Comparison of ENCODE assay signal across 1 cellular context in the genomic region with DNA sequence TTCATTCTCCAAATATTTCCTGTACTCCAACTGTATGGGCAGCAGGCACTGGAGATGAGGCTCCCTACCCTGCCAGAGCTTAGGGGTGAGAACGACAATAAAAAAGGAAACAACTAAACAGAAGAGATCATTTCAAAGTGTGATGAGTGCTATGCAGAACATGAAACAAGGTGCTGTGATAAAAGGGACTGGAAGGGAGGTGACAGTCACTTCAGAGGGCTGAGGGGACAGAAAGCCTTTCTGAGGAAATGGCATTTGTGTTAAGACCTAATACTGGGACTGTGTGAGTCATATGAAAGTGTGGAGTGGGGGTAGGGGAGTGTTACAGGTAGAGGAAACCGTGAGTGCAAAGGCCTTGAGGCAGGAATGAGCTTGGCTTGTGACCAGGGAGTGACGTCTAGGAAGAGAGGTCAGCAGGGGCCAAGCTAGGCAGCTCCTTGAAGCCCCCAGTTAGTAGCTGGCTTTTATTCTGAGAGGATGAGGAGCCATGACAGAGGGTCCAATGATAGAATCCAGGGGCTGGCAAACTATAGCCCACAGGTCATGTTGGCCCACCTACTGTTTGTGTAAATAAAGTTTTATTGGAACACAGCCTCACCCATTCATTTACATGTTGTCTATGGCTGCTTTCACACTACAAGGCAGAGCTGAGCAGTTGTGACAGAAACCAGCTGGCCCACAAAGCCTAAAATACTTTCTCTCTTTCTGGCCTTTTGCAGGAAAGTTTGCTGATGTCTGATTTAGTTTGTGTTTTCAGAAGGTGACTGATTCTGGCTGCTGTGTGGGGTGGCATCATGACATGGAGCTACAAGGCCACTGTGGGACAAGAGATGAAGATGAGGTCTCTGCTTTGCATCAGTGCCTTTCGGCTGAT.
TF ChIP-seq lines count a peak whose summit lies in the region.

No MANE protein-coding gene starts in this region.

TF ChIP-seq in K562, 482 proteins besides CTCF, POLR2A, EP300 and RAD21 (continued from another document and continues in another):
- TF ChIP-seq, protein P1, sequence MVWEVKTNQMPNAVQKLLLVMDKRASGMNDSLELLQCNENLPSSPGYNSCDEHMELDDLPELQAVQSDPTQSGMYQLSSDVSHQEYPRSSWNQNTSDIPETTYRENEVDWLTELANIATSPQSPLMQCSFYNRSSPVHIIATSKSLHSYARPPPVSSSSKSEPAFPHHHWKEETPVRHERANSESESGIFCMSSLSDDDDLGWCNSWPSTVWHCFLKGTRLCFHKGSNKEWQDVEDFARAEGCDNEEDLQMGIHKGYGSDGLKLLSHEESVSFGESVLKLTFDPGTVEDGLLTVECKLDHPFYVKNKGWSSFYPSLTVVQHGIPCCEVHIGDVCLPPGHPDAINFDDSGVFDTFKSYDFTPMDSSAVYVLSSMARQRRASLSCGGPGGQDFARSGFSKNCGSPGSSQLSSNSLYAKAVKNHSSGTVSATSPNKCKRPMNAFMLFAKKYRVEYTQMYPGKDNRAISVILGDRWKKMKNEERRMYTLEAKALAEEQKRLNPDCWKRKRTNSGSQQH (CRISPR knock-in tag; IDR thresholded peaks at IDR 0.05): peak; percentile 72; the same call in 1 of the 2 replicates
- TF ChIP-seq, protein P2, sequence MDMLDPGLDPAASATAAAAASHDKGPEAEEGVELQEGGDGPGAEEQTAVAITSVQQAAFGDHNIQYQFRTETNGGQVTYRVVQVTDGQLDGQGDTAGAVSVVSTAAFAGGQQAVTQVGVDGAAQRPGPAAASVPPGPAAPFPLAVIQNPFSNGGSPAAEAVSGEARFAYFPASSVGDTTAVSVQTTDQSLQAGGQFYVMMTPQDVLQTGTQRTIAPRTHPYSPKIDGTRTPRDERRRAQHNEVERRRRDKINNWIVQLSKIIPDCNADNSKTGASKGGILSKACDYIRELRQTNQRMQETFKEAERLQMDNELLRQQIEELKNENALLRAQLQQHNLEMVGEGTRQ (CRISPR knock-in tag; IDR thresholded peaks at IDR 0.05): no peak
- TF ChIP-seq SIRT6 (IDR thresholded peaks at IDR 0.05; ENCODE audit: low read depth, low read length) (no peak), SRSF1 (IDR thresholded peaks at IDR 0.05; ENCODE audit: low read depth, low read length) (no peak), POU5F1 (IDR thresholded peaks at IDR 0.05; ENCODE audit: borderline replicate concordance, low read depth, low read length, partially characterized antibody) (no peak), BRD9 (IDR thresholded peaks at IDR 0.05; ENCODE audit: low read depth, partially characterized antibody) (no peak), SETDB1 (IDR thresholded peaks at IDR 0.05; ENCODE audit: low read length) (no peak), DNMT1 (IDR thresholded peaks at IDR 0.05) (no peak), ZNF408 (CRISPR knock-in tag; IDR thresholded peaks at IDR 0.05; ENCODE audit: low read depth) (no peak), NCOA2 (IDR thresholded peaks at IDR 0.05; ENCODE audit: partially characterized antibody in 2 of 2) (no peak), NRF1 (conservative IDR thresholded peaks at IDR 0.05 in 1 of 2, IDR thresholded peaks at IDR 0.05 in 1 of 2) (no peak), NFRKB (IDR thresholded peaks at IDR 0.05; ENCODE audit: low read depth) (peak; percentile 43), DPF2 (IDR thresholded peaks at IDR 0.05) (no peak), ZNF12 (CRISPR knock-in tag; IDR thresholded peaks at IDR 0.05) (no peak), POLR3A (IDR thresholded peaks at IDR 0.05; ENCODE audit: borderline replicate concordance, extremely low read depth, insufficient read depth, insufficient read length) (no peak), TEAD4 (IDR thresholded peaks at IDR 0.05; ENCODE audit: low read length) (no peak), TEAD4 (CRISPR knock-in tag; IDR thresholded peaks at IDR 0.05; ENCODE audit: borderline replicate concordance) (no peak), ZBTB7A (IDR thresholded peaks at IDR 0.05; ENCODE audit: borderline replicate concordance, control insufficient read depth, low read depth, low read length) (no peak), CXXC5 (CRISPR knock-in tag; IDR thresholded peaks at IDR 0.05) (peak; percentile 13; the same call in 1 of the 2 replicates), PHF8 (IDR thresholded peaks at IDR 0.05; ENCODE audit: borderline replicate concordance, low read length) (no peak), RBM17 (IDR thresholded peaks at IDR 0.05; ENCODE audit: borderline replicate concordance, low read depth, low read length) (no peak), SMAD4 (CRISPR knock-in tag; conservative IDR thresholded peaks at IDR 0.05) (0 out of 2 replicates have a peak, but pooled peaks have one; percentile 41)
- TF ChIP-seq, protein P3, sequence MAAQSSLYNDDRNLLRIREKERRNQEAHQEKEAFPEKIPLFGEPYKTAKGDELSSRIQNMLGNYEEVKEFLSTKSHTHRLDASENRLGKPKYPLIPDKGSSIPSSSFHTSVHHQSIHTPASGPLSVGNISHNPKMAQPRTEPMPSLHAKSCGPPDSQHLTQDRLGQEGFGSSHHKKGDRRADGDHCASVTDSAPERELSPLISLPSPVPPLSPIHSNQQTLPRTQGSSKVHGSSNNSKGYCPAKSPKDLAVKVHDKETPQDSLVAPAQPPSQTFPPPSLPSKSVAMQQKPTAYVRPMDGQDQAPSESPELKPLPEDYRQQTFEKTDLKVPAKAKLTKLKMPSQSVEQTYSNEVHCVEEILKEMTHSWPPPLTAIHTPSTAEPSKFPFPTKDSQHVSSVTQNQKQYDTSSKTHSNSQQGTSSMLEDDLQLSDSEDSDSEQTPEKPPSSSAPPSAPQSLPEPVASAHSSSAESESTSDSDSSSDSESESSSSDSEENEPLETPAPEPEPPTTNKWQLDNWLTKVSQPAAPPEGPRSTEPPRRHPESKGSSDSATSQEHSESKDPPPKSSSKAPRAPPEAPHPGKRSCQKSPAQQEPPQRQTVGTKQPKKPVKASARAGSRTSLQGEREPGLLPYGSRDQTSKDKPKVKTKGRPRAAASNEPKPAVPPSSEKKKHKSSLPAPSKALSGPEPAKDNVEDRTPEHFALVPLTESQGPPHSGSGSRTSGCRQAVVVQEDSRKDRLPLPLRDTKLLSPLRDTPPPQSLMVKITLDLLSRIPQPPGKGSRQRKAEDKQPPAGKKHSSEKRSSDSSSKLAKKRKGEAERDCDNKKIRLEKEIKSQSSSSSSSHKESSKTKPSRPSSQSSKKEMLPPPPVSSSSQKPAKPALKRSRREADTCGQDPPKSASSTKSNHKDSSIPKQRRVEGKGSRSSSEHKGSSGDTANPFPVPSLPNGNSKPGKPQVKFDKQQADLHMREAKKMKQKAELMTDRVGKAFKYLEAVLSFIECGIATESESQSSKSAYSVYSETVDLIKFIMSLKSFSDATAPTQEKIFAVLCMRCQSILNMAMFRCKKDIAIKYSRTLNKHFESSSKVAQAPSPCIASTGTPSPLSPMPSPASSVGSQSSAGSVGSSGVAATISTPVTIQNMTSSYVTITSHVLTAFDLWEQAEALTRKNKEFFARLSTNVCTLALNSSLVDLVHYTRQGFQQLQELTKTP (IDR thresholded peaks at IDR 0.05; ENCODE audit: low read depth in 1 of 2, partially characterized antibody in 2 of 2): no peak
- TF ChIP-seq, protein P4, sequence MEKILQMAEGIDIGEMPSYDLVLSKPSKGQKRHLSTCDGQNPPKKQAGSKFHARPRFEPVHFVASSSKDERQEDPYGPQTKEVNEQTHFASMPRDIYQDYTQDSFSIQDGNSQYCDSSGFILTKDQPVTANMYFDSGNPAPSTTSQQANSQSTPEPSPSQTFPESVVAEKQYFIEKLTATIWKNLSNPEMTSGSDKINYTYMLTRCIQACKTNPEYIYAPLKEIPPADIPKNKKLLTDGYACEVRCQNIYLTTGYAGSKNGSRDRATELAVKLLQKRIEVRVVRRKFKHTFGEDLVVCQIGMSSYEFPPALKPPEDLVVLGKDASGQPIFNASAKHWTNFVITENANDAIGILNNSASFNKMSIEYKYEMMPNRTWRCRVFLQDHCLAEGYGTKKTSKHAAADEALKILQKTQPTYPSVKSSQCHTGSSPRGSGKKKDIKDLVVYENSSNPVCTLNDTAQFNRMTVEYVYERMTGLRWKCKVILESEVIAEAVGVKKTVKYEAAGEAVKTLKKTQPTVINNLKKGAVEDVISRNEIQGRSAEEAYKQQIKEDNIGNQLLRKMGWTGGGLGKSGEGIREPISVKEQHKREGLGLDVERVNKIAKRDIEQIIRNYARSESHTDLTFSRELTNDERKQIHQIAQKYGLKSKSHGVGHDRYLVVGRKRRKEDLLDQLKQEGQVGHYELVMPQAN (IDR thresholded peaks at IDR 0.05; ENCODE audit: borderline replicate concordance): no peak
- TF ChIP-seq, protein P5, sequence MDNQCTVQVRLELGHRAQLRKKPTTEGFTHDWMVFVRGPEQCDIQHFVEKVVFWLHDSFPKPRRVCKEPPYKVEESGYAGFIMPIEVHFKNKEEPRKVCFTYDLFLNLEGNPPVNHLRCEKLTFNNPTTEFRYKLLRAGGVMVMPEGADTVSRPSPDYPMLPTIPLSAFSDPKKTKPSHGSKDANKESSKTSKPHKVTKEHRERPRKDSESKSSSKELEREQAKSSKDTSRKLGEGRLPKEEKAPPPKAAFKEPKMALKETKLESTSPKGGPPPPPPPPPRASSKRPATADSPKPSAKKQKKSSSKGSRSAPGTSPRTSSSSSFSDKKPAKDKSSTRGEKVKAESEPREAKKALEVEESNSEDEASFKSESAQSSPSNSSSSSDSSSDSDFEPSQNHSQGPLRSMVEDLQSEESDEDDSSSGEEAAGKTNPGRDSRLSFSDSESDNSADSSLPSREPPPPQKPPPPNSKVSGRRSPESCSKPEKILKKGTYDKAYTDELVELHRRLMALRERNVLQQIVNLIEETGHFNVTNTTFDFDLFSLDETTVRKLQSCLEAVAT (IDR thresholded peaks at IDR 0.05): no peak
- TF ChIP-seq, protein P6, sequence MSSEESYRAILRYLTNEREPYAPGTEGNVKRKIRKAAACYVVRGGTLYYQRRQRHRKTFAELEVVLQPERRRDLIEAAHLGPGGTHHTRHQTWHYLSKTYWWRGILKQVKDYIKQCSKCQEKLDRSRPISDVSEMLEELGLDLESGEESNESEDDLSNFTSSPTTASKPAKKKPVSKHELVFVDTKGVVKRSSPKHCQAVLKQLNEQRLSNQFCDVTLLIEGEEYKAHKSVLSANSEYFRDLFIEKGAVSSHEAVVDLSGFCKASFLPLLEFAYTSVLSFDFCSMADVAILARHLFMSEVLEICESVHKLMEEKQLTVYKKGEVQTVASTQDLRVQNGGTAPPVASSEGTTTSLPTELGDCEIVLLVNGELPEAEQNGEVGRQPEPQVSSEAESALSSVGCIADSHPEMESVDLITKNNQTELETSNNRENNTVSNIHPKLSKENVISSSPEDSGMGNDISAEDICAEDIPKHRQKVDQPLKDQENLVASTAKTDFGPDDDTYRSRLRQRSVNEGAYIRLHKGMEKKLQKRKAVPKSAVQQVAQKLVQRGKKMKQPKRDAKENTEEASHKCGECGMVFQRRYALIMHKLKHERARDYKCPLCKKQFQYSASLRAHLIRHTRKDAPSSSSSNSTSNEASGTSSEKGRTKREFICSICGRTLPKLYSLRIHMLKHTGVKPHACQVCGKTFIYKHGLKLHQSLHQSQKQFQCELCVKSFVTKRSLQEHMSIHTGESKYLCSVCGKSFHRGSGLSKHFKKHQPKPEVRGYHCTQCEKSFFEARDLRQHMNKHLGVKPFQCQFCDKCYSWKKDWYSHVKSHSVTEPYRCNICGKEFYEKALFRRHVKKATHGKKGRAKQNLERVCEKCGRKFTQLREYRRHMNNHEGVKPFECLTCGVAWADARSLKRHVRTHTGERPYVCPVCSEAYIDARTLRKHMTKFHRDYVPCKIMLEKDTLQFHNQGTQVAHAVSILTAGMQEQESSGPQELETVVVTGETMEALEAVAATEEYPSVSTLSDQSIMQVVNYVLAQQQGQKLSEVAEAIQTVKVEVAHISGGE (CRISPR knock-in tag; IDR thresholded peaks at IDR 0.05): no peak
- TF ChIP-seq, protein P7, sequence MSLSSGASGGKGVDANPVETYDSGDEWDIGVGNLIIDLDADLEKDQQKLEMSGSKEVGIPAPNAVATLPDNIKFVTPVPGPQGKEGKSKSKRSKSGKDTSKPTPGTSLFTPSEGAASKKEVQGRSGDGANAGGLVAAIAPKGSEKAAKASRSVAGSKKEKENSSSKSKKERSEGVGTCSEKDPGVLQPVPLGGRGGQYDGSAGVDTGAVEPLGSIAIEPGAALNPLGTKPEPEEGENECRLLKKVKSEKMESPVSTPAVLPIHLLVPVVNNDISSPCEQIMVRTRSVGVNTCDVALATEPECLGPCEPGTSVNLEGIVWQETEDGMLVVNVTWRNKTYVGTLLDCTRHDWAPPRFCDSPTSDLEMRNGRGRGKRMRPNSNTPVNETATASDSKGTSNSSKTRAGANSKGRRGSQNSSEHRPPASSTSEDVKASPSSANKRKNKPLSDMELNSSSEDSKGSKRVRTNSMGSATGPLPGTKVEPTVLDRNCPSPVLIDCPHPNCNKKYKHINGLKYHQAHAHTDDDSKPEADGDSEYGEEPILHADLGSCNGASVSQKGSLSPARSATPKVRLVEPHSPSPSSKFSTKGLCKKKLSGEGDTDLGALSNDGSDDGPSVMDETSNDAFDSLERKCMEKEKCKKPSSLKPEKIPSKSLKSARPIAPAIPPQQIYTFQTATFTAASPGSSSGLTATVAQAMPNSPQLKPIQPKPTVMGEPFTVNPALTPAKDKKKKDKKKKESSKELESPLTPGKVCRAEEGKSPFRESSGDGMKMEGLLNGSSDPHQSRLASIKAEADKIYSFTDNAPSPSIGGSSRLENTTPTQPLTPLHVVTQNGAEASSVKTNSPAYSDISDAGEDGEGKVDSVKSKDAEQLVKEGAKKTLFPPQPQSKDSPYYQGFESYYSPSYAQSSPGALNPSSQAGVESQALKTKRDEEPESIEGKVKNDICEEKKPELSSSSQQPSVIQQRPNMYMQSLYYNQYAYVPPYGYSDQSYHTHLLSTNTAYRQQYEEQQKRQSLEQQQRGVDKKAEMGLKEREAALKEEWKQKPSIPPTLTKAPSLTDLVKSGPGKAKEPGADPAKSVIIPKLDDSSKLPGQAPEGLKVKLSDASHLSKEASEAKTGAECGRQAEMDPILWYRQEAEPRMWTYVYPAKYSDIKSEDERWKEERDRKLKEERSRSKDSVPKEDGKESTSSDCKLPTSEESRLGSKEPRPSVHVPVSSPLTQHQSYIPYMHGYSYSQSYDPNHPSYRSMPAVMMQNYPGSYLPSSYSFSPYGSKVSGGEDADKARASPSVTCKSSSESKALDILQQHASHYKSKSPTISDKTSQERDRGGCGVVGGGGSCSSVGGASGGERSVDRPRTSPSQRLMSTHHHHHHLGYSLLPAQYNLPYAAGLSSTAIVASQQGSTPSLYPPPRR (CRISPR knock-in tag; IDR thresholded peaks at IDR 0.05; ENCODE audit: borderline replicate concordance): no peak
- TF ChIP-seq, protein P8, sequence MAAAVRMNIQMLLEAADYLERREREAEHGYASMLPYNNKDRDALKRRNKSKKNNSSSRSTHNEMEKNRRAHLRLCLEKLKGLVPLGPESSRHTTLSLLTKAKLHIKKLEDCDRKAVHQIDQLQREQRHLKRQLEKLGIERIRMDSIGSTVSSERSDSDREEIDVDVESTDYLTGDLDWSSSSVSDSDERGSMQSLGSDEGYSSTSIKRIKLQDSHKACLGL (CRISPR knock-in tag; IDR thresholded peaks at IDR 0.05; ENCODE audit: borderline replicate concordance, poor library complexity, severe bottlenecking): no peak
- TF ChIP-seq, protein P9, sequence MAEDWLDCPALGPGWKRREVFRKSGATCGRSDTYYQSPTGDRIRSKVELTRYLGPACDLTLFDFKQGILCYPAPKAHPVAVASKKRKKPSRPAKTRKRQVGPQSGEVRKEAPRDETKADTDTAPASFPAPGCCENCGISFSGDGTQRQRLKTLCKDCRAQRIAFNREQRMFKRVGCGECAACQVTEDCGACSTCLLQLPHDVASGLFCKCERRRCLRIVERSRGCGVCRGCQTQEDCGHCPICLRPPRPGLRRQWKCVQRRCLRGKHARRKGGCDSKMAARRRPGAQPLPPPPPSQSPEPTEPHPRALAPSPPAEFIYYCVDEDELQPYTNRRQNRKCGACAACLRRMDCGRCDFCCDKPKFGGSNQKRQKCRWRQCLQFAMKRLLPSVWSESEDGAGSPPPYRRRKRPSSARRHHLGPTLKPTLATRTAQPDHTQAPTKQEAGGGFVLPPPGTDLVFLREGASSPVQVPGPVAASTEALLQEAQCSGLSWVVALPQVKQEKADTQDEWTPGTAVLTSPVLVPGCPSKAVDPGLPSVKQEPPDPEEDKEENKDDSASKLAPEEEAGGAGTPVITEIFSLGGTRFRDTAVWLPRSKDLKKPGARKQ (CRISPR knock-in tag; IDR thresholded peaks at IDR 0.05): no peak
